In the genomic region with DNA sequence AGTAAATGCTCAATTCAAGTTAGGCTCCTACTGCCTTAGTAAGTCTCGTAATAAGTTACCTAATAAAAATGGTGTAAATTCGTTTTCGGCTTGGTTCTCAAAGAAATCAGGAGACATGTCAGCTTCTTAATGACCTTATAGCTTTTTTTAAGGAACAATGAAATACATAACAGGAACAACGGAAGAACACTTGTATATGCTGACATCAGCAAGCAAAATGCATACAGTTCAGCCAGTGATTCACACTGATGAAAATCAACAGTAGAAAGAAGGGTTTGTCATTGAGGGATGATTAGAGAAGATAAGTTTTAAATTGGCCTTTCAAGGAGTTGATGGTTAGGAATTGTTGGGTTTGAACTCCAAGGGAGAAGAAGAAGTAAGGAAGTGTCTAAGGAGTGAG, we compare ENCODE assay signal across 28 cellular contexts. TPM values are rescaled to one million over a fixed set of nuclear protein-coding genes. Genes with fewer than 3 reads are reported as not detected.
"Had no signal": no experiment of that assay in that cellular context is flagged by ENCODE, and none has a peak within 500 bp of the region (broad histone marks: within the 10 kb centered on the region; RNA-seq: fewer than 3 reads in every experiment).

No MANE protein-coding gene starts in this region.

- H3K27ac ChIP-seq: HL-60, RWPE1 had no signal

- ATAC-seq: Panc1, PC-3 had no signal

- H3K9ac ChIP-seq: SK-N-SH had no signal

- H3K4me2 ChIP-seq: SK-N-SH had no signal

- H3K9me3 ChIP-seq: SK-N-SH had no signal

- DNase-seq: Karpas-422; KG1; MG63; NCI-H1092; NCI-H1105 treated with DMSO at 0.1 percent for 48 hours; NCI-H1417 treated with DMSO at 0.1 percent for 48 hours; NCI-H146; NCI-H1694 treated with DMSO at 0.1 percent for 48 hours; NCI-H1930; NCI-H2081; NCI-H2107; NCI-H2171; NCI-H226; NCI-H446; NCI-H510A; NCI-H524 treated with DMSO at 0.1 percent for 48 hours; NCI-H69; NCI-H774; NK-92 treated with Interleukin-12 subunit alpha and Interleukin-12 subunit beta, amount 100 ng/mL, for 24 hours; PC-3; SHP77; SK-N-SH had no signal

- H3K36me3 ChIP-seq: MG63 had no signal

- H3K4me3 ChIP-seq: MG63 had no signal

- FAIRE-seq: HTR-8/SVneo had no signal

- H3K27me3 ChIP-seq: MG63 had no signal

RNA-seq across cellular contexts. Expression of a gene that starts 13.2 kb away (rescaled TPM):
- total RNA-seq: OCI-LY7, PC-3, SK-MEL-5 had no signal
- polyA plus RNA-seq: SK-N-SH had no signal

RNA-seq across cellular contexts. Expression of a gene that starts 30.5 kb away (rescaled TPM):
- total RNA-seq: OCI-LY7, PC-3 had no signal
- polyA plus RNA-seq: SK-N-SH had no signal

RNA-seq across cellular contexts. Expression of a gene that starts 56.9 kb away (rescaled TPM):
- total RNA-seq: OCI-LY7, PC-3, SK-MEL-5 had no signal
- polyA plus RNA-seq: SK-N-SH had no signal
